8 cellular contexts compared by ENCODE assay signal in the genomic region with DNA sequence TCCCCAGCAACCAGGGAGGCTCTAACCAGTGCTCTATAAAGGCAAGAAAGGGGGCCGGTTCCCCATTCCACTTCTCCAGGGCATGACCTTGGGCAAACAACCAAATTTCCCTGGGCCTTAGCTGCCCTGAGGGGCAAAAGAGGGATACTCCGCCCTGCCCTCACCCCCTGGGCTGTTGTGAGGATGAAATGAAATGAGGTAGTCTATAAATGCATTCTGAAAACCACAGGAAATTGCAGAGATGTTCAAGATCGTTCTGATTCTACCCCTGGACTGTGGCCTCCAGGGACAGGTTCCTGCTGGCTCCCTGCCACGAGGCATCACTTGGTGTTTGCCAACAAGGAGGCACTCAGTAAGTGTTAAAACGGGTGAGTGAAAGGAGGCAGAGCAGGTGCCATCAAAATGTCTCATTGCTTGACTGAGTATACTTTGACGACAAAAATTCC. TPM values are rescaled to one million over a fixed set of nuclear protein-coding genes. Genes with fewer than 3 reads are reported as not detected.
DNase-seq lines count a peak whose midpoint lies in the region; ATAC-seq and TF ChIP-seq lines count a peak whose summit lies in the region.

No MANE protein-coding gene starts in this region.

- DNase-seq in DMS53 (lab: John Stamatoyannopoulos, UW) = peak; percentile 89
- DNase-seq in LHCN-M2 (ENCODE audit: low read depth) = peak; percentile 79
- DNase-seq in WERI-Rb-1 = no peak
- DNase-seq in stomach = peak; percentile 82
- no peak for DNase-seq in posterior vena cava (ENCODE audit: low spot score)
- DNase-seq in progenitor cell of endocrine pancreas (ENCODE audit: low spot score, unreplicated experiment) = no peak

- intact Hi-C loops in stomach (cut with DNase I; ENCODE audit: low total_unique reads) = no loop called here
- intact Hi-C loops in posterior vena cava (cut with DNase I) = no loop called here

- no peak overlapping the region for H3K4me3 Mint-ChIP-seq in progenitor cell of endocrine pancreas (ENCODE audit: low read depth)

- H3K9me3 ChIP-seq in WERI-Rb-1 (ENCODE audit: severe bottlenecking) = no peaks in the 10 kb centered on the region
- no peaks in the 10 kb centered on the region for H3K9me3 ChIP-seq in gastroesophageal sphincter
- H3K9me3 ChIP-seq in stomach = no peaks in the 10 kb centered on the region

- ATAC-seq in gastroesophageal sphincter (no peak), GM18858 (IDR thresholded peaks at IDR 0.05; ENCODE audit: unreplicated experiment) (no peak)

- H3K4me1 Mint-ChIP-seq in progenitor cell of endocrine pancreas (ENCODE audit: low read depth) = peaks cover 51% of the 10 kb centered on the region

- no peaks in the 10 kb centered on the region for H3K36me3 Mint-ChIP-seq in progenitor cell of endocrine pancreas (ENCODE audit: insufficient read depth)

- H3K4me3 ChIP-seq in WERI-Rb-1 (ENCODE audit: low read depth, low read length) (no peak overlapping the region), gastroesophageal sphincter (no peak overlapping the region), stomach (no peak overlapping the region)

- H3K4me1 ChIP-seq in gastroesophageal sphincter (peaks cover 11 to 97% (median 60%) of the 10 kb centered on the region in 3 donors), stomach (peaks cover 79 to 99% (median 90%) of the 10 kb centered on the region in 4 donors)

- TF ChIP-seq CTCF in WERI-Rb-1 (IDR thresholded peaks at IDR 0.05; ENCODE audit: low read depth, low read length) (no peak), gastroesophageal sphincter (IDR thresholded peaks at IDR 0.05) (no peak), stomach (IDR thresholded peaks at IDR 0.05) (no peak), progenitor cell of endocrine pancreas (IDR thresholded peaks at IDR 0.05; ENCODE audit: unreplicated experiment) (no peak)

- 24 to 29% methylated on average over 4 to 6 of the region's 6 CpGs for WGBS in gastroesophageal sphincter (ENCODE audit: low coverage in 1 of 2), 2 donors
- 19 to 28% (median 25%) methylated on average over 6 of the region's 6 CpGs for WGBS in stomach, 5 donors

- H3K27ac ChIP-seq in WERI-Rb-1 (peak overlapping the region; percentile 20), gastroesophageal sphincter (peak overlapping the region in 3 of 4 donors; percentile 64 to 78 (median 66)), stomach (peak overlapping the region; percentile 62 to 86 (median 70))

- H3K9me3 Mint-ChIP-seq in progenitor cell of endocrine pancreas (ENCODE audit: low read depth) = no peaks in the 10 kb centered on the region

- no peak for TF ChIP-seq POLR2A in gastroesophageal sphincter (IDR thresholded peaks at IDR 0.05)
- TF ChIP-seq POLR2A in stomach (IDR thresholded peaks at IDR 0.05) = no peak

- no peak overlapping the region for H3K27ac Mint-ChIP-seq in progenitor cell of endocrine pancreas

- TF ChIP-seq EP300 in gastroesophageal sphincter (IDR thresholded peaks at IDR 0.05) = no peak
- TF ChIP-seq EP300 in stomach (IDR thresholded peaks at IDR 0.05) = no peak

- H3K36me3 ChIP-seq in WERI-Rb-1 (peaks cover 16% of the 10 kb centered on the region), gastroesophageal sphincter (no peaks in the 10 kb centered on the region), stomach (no peaks in the 10 kb centered on the region)

- no peaks in the 10 kb centered on the region for H3K27me3 ChIP-seq in WERI-Rb-1 (ENCODE audit: insufficient read depth, low read depth, severe bottlenecking)
- H3K27me3 ChIP-seq in gastroesophageal sphincter = no peaks in the 10 kb centered on the region
- H3K27me3 ChIP-seq in stomach = no peaks in the 10 kb centered on the region

- H3K27me3 Mint-ChIP-seq in progenitor cell of endocrine pancreas = no peaks in the 10 kb centered on the region

RNA-seq across cellular contexts. Expression of a gene that starts 5.7 kb away (rescaled TPM):
- total RNA-seq in LHCN-M2 (2014; rRNA removed) = 32.1 and 44.9 TPM in 2 replicates
- 57.0 TPM for polyA plus RNA-seq in LHCN-M2 (2012)
- total RNA-seq in gastroesophageal sphincter = 100 to 1,000 TPM in 1 of 4 donors, 10 to 100 TPM in 3; 47.5 to 162 (median 77.6) TPM
- total RNA-seq in stomach = 10 to 100 TPM; 33.2 to 84.6 (median 57.1) TPM
- polyA plus RNA-seq in stomach = 10 to 100 TPM in 2 of 3 donors, 1 to 10 TPM in 1; 8.4 to 19.1 (median 12.5) TPM
- 10 to 100 TPM; 74.5 to 90.8 TPM for total RNA-seq in posterior vena cava
- total RNA-seq in progenitor cell of endocrine pancreas = 57.3 and 62.8 TPM in 2 replicates

Comparison
In these comparisons a context has a peak if more than half of its experiments do, and no peak if none do; other contexts are left out.
1. DNase-seq: peak in DMS53 (single experiment), LHCN-M2 (single experiment) and stomach (single experiment); none in WERI-Rb-1 (single experiment), posterior vena cava (single experiment) and progenitor cell of endocrine pancreas (single experiment).
2. H3K27ac ChIP-seq: peak in every context shown above with its lines; median percentile 70 in stomach; 66 in gastroesophageal sphincter; 20 in WERI-Rb-1.